Comparison of ENCODE assay signal across 14 cellular contexts in genomic region chr11:130611791-130612251, GRCh38.
A peak's percentile ranks its signal among the peaks of the same experiment; 100 is the strongest.
DNase-seq lines count a peak whose midpoint lies in the region; ATAC-seq, FAIRE-seq and TF ChIP-seq lines count a peak whose summit lies in the region.
"Had no signal": no experiment of that assay in that cellular context is flagged by ENCODE, and none has a peak within 500 bp of the region (broad histone marks: within the 10 kb centered on the region; RNA-seq: fewer than 3 reads in every experiment).

No MANE protein-coding gene starts in this region.

- CTCF ChIA-PET in A549 (lab: Yijun Ruan, JAX) = interaction anchor here (2.3 kb wide), 1 partner anchor 25 kb away, joined by 8 read pairs; no protein-coding TSS in a partner anchor

- peak; percentile 26 to 27; a peak in 1 of 5 replicates for TF ChIP-seq EP300 in A549 (IDR thresholded peaks at IDR 0.05)
- TF ChIP-seq EP300 in ovary (IDR thresholded peaks at IDR 0.05) = no peak

- H3K4me2 ChIP-seq in A549 (peak overlapping the region; percentile 50), astrocyte (ENCODE audit: low read length) (peak overlapping the region; percentile 70)

- H3K4me1 ChIP-seq in A549 = peaks cover 28% of the 10 kb centered on the region
- H3K4me1 ChIP-seq in astrocyte (ENCODE audit: insufficient read depth, low read length) = peaks cover 19% of the 10 kb centered on the region
- no peaks in the 10 kb centered on the region for H3K4me1 ChIP-seq in kidney (ENCODE audit: control insufficient read depth in 1 of 2, insufficient read depth in 1 of 2, low read depth in 1 of 2, low read length in 2 of 2)
- H3K4me1 ChIP-seq in ovary (ENCODE audit: insufficient read depth) = peaks cover 20% of the 10 kb centered on the region

- H3K27ac Mint-ChIP-seq in astrocyte (ENCODE audit: unreplicated experiment) = peak overlapping the region; percentile 100
- H3K27ac Mint-ChIP-seq: immature natural killer cell had no signal

- H3K9ac ChIP-seq in astrocyte (ENCODE audit: low read length) = peak overlapping the region; percentile 66
- no peak overlapping the region for H3K9ac ChIP-seq in kidney (ENCODE audit: low read length in 2 of 2)

- H3K4me3 Mint-ChIP-seq in astrocyte (ENCODE audit: unreplicated experiment) = no peak overlapping the region
- H3K4me3 Mint-ChIP-seq: immature natural killer cell had no signal

- H3K4me3 ChIP-seq in A549 (no peak overlapping the region), astrocyte (ENCODE audit: insufficient read depth, low read depth, low read length) (peak overlapping the region; percentile 4), kidney (ENCODE audit: low read length in 2 of 2) (no peak overlapping the region), ovary (no peak overlapping the region)
- H3K4me3 ChIP-seq: spleen had no signal

- WGBS in A549 (ENCODE audit: missing lambda C conversion rate) = 11% methylated on average over 5 of the region's 5 CpGs
- 61 to 73% (median 61%) methylated on average over 5 of the region's 5 CpGs for WGBS in ovary, 3 donors

- TF ChIP-seq RAD21 in A549 (conservative IDR thresholded peaks at IDR 0.05 in 1 of 2, IDR thresholded peaks at IDR 0.05 in 1 of 2) = no peak

- H3K36me3 ChIP-seq in astrocyte (ENCODE audit: insufficient read depth, low read length) = no peaks in the 10 kb centered on the region
- no peaks in the 10 kb centered on the region for H3K36me3 ChIP-seq in kidney (ENCODE audit: control insufficient read depth in 1 of 2, insufficient read depth in 2 of 2, low read length in 2 of 2)
- no peaks in the 10 kb centered on the region for H3K36me3 ChIP-seq in ovary
- H3K36me3 ChIP-seq: spleen, WERI-Rb-1 had no signal

- H4K20me1 ChIP-seq in astrocyte (ENCODE audit: insufficient read depth, low read length) = no peaks in the 10 kb centered on the region

- FAIRE-seq in A549 (lab: Jason Lieb, UNC) (no peak), astrocyte (lab: Jason Lieb, UNC) (peak; percentile 20), kidney (lab: Jason Lieb, UNC) (no peak)
- FAIRE-seq: GM18507 had no signal

- peaks cover 2% of the 10 kb centered on the region for H3K9me3 Mint-ChIP-seq in astrocyte (ENCODE audit: unreplicated experiment)
- H3K9me3 Mint-ChIP-seq: immature natural killer cell had no signal

- H2AFZ ChIP-seq in astrocyte (ENCODE audit: low read depth, low read length) = no peak overlapping the region

- ATAC-seq in A549 = peak; percentile 88 to 90
- ATAC-seq in HG02884 (IDR thresholded peaks at IDR 0.05; ENCODE audit: unreplicated experiment) = no peak
- no peak for ATAC-seq in HG03039 (IDR thresholded peaks at IDR 0.05; ENCODE audit: unreplicated experiment)

- peak; percentile 61 to 74 for DNase-seq in A549 (ENCODE audit: low read depth in 1 of 2, low spot score in 1 of 2)
- peak; percentile 17 for DNase-seq in HT-29 (ENCODE audit: low spot score)
- peak; percentile 81 for DNase-seq in astrocyte (ENCODE audit: low read depth)
- peak; percentile 20 for DNase-seq in inferior parietal cortex (ENCODE audit: extremely low spot score)
- no peak for DNase-seq in kidney
- DNase-seq in ovary = no peak
- DNase-seq: activated CD8-positive, alpha-beta memory T cell treated with anti-CD3 and anti-CD28 coated beads, Interleukin-2, amount 50 U/mL, for 48 hours; immature natural killer cell; NCI-H2227 treated with DMSO at 0.1 percent for 48 hours; spleen; WERI-Rb-1 had no signal

- POLR2A ChIA-PET in A549 (lab: Yijun Ruan, JAX) = interaction anchor here (0.8 kb wide), 1 partner anchor 25 kb away, joined by 3 read pairs; no protein-coding TSS in a partner anchor

- intact Hi-C loops in kidney (cut with DNase I) (no loop called here), ovary (cut with DNase I) (no loop called here)

- H3K27me3 Mint-ChIP-seq in astrocyte (ENCODE audit: low read depth, unreplicated experiment) = peaks cover 4% of the 10 kb centered on the region

- H3K27me3 ChIP-seq in astrocyte (ENCODE audit: insufficient read depth, low read length) = no peaks in the 10 kb centered on the region
- no peaks in the 10 kb centered on the region for H3K27me3 ChIP-seq in ovary
- H3K27me3 ChIP-seq: spleen had no signal

- H3K4me1 Mint-ChIP-seq in astrocyte (ENCODE audit: low read depth, unreplicated experiment) = peaks cover 23% of the 10 kb centered on the region
- H3K4me1 Mint-ChIP-seq: immature natural killer cell had no signal

- TF ChIP-seq POLR2A in A549 (IDR thresholded peaks at IDR 0.05; ENCODE audit: low read length) (no peak), ovary (IDR thresholded peaks at IDR 0.05) (no peak)

- H3K79me2 ChIP-seq in astrocyte (ENCODE audit: insufficient read depth, low read length) = no peaks in the 10 kb centered on the region

- H3K27ac ChIP-seq in A549 (peak overlapping the region; percentile 77 to 87), astrocyte (ENCODE audit: low read depth, low read length) (peak overlapping the region; percentile 92), kidney (ENCODE audit: low read depth in 2 of 2, low read length in 2 of 2) (no peak overlapping the region), ovary (no peak overlapping the region)
- H3K27ac ChIP-seq: spleen, WERI-Rb-1 had no signal

- no peak for TF ChIP-seq CTCF in A549 (IDR thresholded peaks at IDR 0.05)
- TF ChIP-seq CTCF in astrocyte (IDR thresholded peaks at IDR 0.05; ENCODE audit: insufficient read depth, low read depth, low read length) = no peak
- TF ChIP-seq CTCF in kidney (IDR thresholded peaks at IDR 0.05; ENCODE audit: borderline replicate concordance, extremely low read depth, insufficient read depth) = no peak
- TF ChIP-seq CTCF in ovary (IDR thresholded peaks at IDR 0.05) = no peak

- H3K36me3 Mint-ChIP-seq in astrocyte (ENCODE audit: low read depth, unreplicated experiment) = no peaks in the 10 kb centered on the region
- H3K36me3 Mint-ChIP-seq: immature natural killer cell had no signal

- H3K9me3 ChIP-seq in A549 (no peaks in the 10 kb centered on the region), astrocyte (ENCODE audit: insufficient read depth, low read depth, low read length) (no peaks in the 10 kb centered on the region), kidney (ENCODE audit: control insufficient read depth in 1 of 2, low read length in 2 of 2) (peaks cover 0 to 5% of the 10 kb centered on the region in 2 donors), ovary (no peaks in the 10 kb centered on the region)
- H3K9me3 ChIP-seq: spleen had no signal

TF ChIP-seq in A549, 52 proteins besides CTCF, POLR2A, EP300 and RAD21 (continues in another document):
- TF ChIP-seq ZNF302 (CRISPR knock-in tag; IDR thresholded peaks at IDR 0.05) (no peak), PHF8 (IDR thresholded peaks at IDR 0.05; ENCODE audit: borderline replicate concordance, low read depth) (no peak), HDAC2 (IDR thresholded peaks at IDR 0.05) (no peak), RCOR1 (IDR thresholded peaks at IDR 0.05; ENCODE audit: low read depth, low read length) (no peak), SMC3 (IDR thresholded peaks at IDR 0.05) (peak; percentile 12; the same call in 1 of the 3 replicates), MYC (IDR thresholded peaks at IDR 0.05; ENCODE audit: borderline replicate concordance, low read length) (no peak), CBX8 (IDR thresholded peaks at IDR 0.05) (no peak), TFCP2L1 (CRISPR knock-in tag; IDR thresholded peaks at IDR 0.05) (no peak), USF2 (IDR thresholded peaks at IDR 0.05) (no peak), JUNB (IDR thresholded peaks at IDR 0.05) (peak; percentile 84), ZSCAN20 (CRISPR knock-in tag; IDR thresholded peaks at IDR 0.05) (no peak)
- TF ChIP-seq, protein P1, sequence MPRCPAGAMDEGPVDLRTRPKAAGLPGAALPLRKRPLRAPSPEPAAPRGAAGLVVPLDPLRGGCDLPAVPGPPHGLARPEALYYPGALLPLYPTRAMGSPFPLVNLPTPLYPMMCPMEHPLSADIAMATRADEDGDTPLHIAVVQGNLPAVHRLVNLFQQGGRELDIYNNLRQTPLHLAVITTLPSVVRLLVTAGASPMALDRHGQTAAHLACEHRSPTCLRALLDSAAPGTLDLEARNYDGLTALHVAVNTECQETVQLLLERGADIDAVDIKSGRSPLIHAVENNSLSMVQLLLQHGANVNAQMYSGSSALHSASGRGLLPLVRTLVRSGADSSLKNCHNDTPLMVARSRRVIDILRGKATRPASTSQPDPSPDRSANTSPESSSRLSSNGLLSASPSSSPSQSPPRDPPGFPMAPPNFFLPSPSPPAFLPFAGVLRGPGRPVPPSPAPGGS (IDR thresholded peaks at IDR 0.05) = no peak
- TF ChIP-seq, protein P2, sequence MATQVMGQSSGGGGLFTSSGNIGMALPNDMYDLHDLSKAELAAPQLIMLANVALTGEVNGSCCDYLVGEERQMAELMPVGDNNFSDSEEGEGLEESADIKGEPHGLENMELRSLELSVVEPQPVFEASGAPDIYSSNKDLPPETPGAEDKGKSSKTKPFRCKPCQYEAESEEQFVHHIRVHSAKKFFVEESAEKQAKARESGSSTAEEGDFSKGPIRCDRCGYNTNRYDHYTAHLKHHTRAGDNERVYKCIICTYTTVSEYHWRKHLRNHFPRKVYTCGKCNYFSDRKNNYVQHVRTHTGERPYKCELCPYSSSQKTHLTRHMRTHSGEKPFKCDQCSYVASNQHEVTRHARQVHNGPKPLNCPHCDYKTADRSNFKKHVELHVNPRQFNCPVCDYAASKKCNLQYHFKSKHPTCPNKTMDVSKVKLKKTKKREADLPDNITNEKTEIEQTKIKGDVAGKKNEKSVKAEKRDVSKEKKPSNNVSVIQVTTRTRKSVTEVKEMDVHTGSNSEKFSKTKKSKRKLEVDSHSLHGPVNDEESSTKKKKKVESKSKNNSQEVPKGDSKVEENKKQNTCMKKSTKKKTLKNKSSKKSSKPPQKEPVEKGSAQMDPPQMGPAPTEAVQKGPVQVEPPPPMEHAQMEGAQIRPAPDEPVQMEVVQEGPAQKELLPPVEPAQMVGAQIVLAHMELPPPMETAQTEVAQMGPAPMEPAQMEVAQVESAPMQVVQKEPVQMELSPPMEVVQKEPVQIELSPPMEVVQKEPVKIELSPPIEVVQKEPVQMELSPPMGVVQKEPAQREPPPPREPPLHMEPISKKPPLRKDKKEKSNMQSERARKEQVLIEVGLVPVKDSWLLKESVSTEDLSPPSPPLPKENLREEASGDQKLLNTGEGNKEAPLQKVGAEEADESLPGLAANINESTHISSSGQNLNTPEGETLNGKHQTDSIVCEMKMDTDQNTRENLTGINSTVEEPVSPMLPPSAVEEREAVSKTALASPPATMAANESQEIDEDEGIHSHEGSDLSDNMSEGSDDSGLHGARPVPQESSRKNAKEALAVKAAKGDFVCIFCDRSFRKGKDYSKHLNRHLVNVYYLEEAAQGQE (IDR thresholded peaks at IDR 0.05) = no peak

Comparison
In these comparisons a context has a peak if more than half of its experiments do, and no peak if none do; other contexts are left out.
1. ATAC-seq: peak in A549 (2 of 2); none in HG02884 (single experiment) and HG03039 (single experiment).
2. DNase-seq: peak in A549 (2 of 2), HT-29 (single experiment), astrocyte (single experiment) and inferior parietal cortex (single experiment); none in kidney (single experiment) and ovary (0 of 5).
3. H3K27ac ChIP-seq: peak in A549 (2 of 2) and astrocyte (single experiment); none in kidney (0 of 2) and ovary (0 of 2).